Comparison of ENCODE assay signal across 8 cellular contexts in genomic region chr11:5123802-5124521, GRCh38. TPM values are rescaled to one million over a fixed set of nuclear protein-coding genes. Genes with fewer than 3 reads are reported as not detected.
DNase-seq lines count a peak whose midpoint lies in the region; ATAC-seq, FAIRE-seq and TF ChIP-seq lines count a peak whose summit lies in the region.

No MANE protein-coding gene starts in this region.

- no peak overlapping the region for H3K4me3 Mint-ChIP-seq in natural killer cell
- H3K4me3 Mint-ChIP-seq in natural killer cell treated with Interleukin-12 subunit alpha and Interleukin-12 subunit beta and Interleukin-15 and Interleukin-18, amount 100 ng/mL, for 72 hours, result no peak overlapping the region

- no peaks in the 10 kb centered on the region for H3K36me3 Mint-ChIP-seq in natural killer cell
- H3K36me3 Mint-ChIP-seq in natural killer cell treated with Interleukin-12 subunit alpha and Interleukin-12 subunit beta and Interleukin-15 and Interleukin-18, amount 100 ng/mL, for 72 hours, result no peaks in the 10 kb centered on the region

- peak; percentile 66 for TF ChIP-seq CTCF in natural killer cell (IDR thresholded peaks at IDR 0.05)
- peak; percentile 77 for TF ChIP-seq CTCF in cardiac fibroblast (IDR thresholded peaks at IDR 0.05; ENCODE audit: low read depth, low read length)

- ATAC-seq in natural killer cell (peak; percentile 54 to 65 (median 59)), HG02588 (IDR thresholded peaks at IDR 0.05; ENCODE audit: unreplicated experiment) (peak; percentile 85)
- ATAC-seq in natural killer cell treated with Interleukin-12 subunit alpha and Interleukin-12 subunit beta and Interleukin-15 and Interleukin-18, amount 100 ng/mL, for 72 hours, result no peak

- H3K4me3 ChIP-seq in cardiac fibroblast (replicated peaks in 1 of 2; ENCODE audit: low read depth in 2 of 2, low read length in 2 of 2), result no peak overlapping the region

- H3K4me1 Mint-ChIP-seq in natural killer cell, result peaks cover 0 to 5% of the 10 kb centered on the region in 2 donors
- H3K4me1 Mint-ChIP-seq in natural killer cell treated with Interleukin-12 subunit alpha and Interleukin-12 subunit beta and Interleukin-15 and Interleukin-18, amount 100 ng/mL, for 72 hours (ENCODE audit: low read depth in 2 of 2), result no peaks in the 10 kb centered on the region

- peak; percentile 56 for FAIRE-seq in TTC549 (lab: Jason Lieb, UNC)

- intact Hi-C loops in natural killer cell (cut with micrococcal nuclease), result loop anchor here (1.0 to 10.0 kb wide), 3 partner anchors 684 to 1228 kb away; partner anchors contain the start of genes OR52E5 and OR52N2

- peaks cover 3 to 18% of the 10 kb centered on the region in 2 donors for H3K27me3 Mint-ChIP-seq in natural killer cell (ENCODE audit: low read depth in 2 of 2)
- peaks cover 5 to 18% of the 10 kb centered on the region in 2 donors for H3K27me3 Mint-ChIP-seq in natural killer cell treated with Interleukin-12 subunit alpha and Interleukin-12 subunit beta and Interleukin-15 and Interleukin-18, amount 100 ng/mL, for 72 hours

- no peak overlapping the region for H3K27ac Mint-ChIP-seq in natural killer cell
- H3K27ac Mint-ChIP-seq in natural killer cell treated with Interleukin-12 subunit alpha and Interleukin-12 subunit beta and Interleukin-15 and Interleukin-18, amount 100 ng/mL, for 72 hours, result no peak overlapping the region

- no peaks in the 10 kb centered on the region for H3K9me3 Mint-ChIP-seq in natural killer cell
- no peaks in the 10 kb centered on the region for H3K9me3 Mint-ChIP-seq in natural killer cell treated with Interleukin-12 subunit alpha and Interleukin-12 subunit beta and Interleukin-15 and Interleukin-18, amount 100 ng/mL, for 72 hours

- no peak for DNase-seq in natural killer cell
- DNase-seq in natural killer cell treated with Interleukin-12 subunit alpha and Interleukin-12 subunit beta and Interleukin-15 and Interleukin-18, amount 100 ng/mL, for 72 hours (ENCODE audit: low spot score), result no peak
- DNase-seq in NCI-H1092 treated with DMSO at 0.1 percent for 48 hours (lab: John Stamatoyannopoulos, UW), result peak; percentile 42
- peak; percentile 84 to 87 for DNase-seq in cardiac fibroblast (ENCODE audit: low read depth in 2 of 2)
- DNase-seq in kidney glomerular epithelial cell (lab: John Stamatoyannopoulos, UW), result peak; percentile 56
- DNase-seq in stimulated activated CD4-positive, alpha-beta T cell treated with anti-CD3 and anti-CD28 coated beads, Interleukin-4, amount 100 ng/mL, for 4 hours, result peak; percentile 14 to 26

RNA-seq across cellular contexts. Expression of gene OR52A5, which starts 14.2 kb away (rescaled TPM):
- total RNA-seq in natural killer cell, result not detected
- not detected for total RNA-seq in natural killer cell treated with Interleukin-12 subunit alpha and Interleukin-12 subunit beta and Interleukin-15 and Interleukin-18, amount 100 ng/mL, for 72 hours

RNA-seq across cellular contexts. Expression of gene OR52A1, which starts 30.6 kb away (rescaled TPM):
- total RNA-seq in natural killer cell, result not detected
- not detected for total RNA-seq in natural killer cell treated with Interleukin-12 subunit alpha and Interleukin-12 subunit beta and Interleukin-15 and Interleukin-18, amount 100 ng/mL, for 72 hours

RNA-seq across cellular contexts. Expression of gene OR52E1, which starts 54.6 kb away (rescaled TPM):
- total RNA-seq in natural killer cell, result not detected
- not detected for total RNA-seq in natural killer cell treated with Interleukin-12 subunit alpha and Interleukin-12 subunit beta and Interleukin-15 and Interleukin-18, amount 100 ng/mL, for 72 hours

Comparison
In these comparisons a context has a peak if more than half of its experiments do, and no peak if none do; other contexts are left out.
1. ATAC-seq: peak in natural killer cell (3 of 3) and HG02588 (single experiment); none in natural killer cell treated with Interleukin-12 subunit alpha and Interleukin-12 subunit beta and Interleukin-15 and Interleukin-18, amount 100 ng/mL, for 72 hours (0 of 2).
2. DNase-seq: peak in NCI-H1092 treated with DMSO at 0.1 percent for 48 hours (single experiment), cardiac fibroblast (2 of 2), kidney glomerular epithelial cell (single experiment) and stimulated activated CD4-positive, alpha-beta T cell treated with anti-CD3 and anti-CD28 coated beads, Interleukin-4, amount 100 ng/mL, for 4 hours (2 of 2); none in natural killer cell (single experiment) and natural killer cell treated with Interleukin-12 subunit alpha and Interleukin-12 subunit beta and Interleukin-15 and Interleukin-18, amount 100 ng/mL, for 72 hours (single experiment).